8 cellular contexts compared by ENCODE assay signal in the genomic region with DNA sequence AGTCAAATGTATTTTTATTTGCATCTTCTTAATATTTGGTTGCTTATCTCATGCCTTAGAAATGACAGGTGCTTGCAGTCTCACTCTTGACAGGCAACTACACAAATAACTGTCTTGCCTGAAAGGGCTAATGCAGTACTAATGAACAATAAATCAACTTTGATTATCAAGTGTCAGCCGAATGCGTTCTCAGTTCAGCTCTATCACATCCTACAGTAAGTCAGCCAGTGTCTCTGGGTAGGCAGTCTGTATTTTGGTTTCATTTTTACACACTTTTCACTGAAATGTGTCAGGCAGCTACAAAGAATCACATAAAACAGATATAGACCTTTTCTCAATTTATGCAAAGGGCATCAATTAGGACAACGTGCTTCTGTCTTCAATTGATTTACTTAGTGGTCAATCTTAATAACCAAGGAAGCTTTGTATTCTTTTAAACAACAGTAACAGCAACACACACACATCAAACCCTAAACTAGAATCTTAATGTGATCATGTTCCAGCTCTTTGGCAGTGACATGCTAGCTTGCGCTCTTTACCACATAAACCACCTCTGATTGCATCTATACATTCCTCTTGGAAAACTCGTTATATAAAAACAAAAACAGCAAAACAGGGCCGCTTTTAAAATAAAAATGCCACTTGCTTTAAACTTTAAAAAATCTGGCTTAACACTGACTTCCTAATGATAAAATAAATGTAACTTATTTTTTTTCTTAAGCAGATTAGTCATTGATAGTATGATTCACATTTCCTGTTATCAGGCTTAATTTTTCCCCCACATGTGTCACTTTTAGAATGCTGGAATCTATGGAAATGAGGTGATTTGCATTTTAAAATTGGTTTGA.
A peak's percentile ranks its signal among the peaks of the same experiment; 100 is the strongest.
DNase-seq lines count a peak whose midpoint lies in the region; ATAC-seq and TF ChIP-seq lines count a peak whose summit lies in the region.

No MANE protein-coding gene starts in this region.

- H3K4me1 Mint-ChIP-seq in activated CD4-positive, alpha-beta memory T cell treated with anti-CD3 and anti-CD28 coated beads for 36 hours (ENCODE audit: low read depth): peaks cover 65% of the 10 kb centered on the region
- peaks cover 60% of the 10 kb centered on the region for H3K4me1 Mint-ChIP-seq in activated CD4-positive, alpha-beta memory T cell treated with anti-CD3 and anti-CD28 coated beads, Interleukin-2, amount 10 ng/mL, durations not matched to agents 7 days and 5 days
- H3K4me1 Mint-ChIP-seq in activated CD8-positive, alpha-beta T cell treated with anti-CD3 and anti-CD28 coated beads, Interleukin-2, amount 10 ng/mL, durations not matched to agents 7 days and 5 days (ENCODE audit: low read depth): peaks cover 64% of the 10 kb centered on the region

- POLR2A ChIA-PET in activated CD4-positive, alpha-beta memory T cell treated with anti-CD3 and anti-CD28 coated beads for 36 hours (lab: Charles Lee): interaction anchor here (0.7 to 6.9 kb wide), 27 partner anchors 10 to 522 kb away, joined by 3 to 35 read pairs (median 5); a partner anchor contains a TSS
- POLR2A ChIA-PET in activated CD4-positive, alpha-beta memory T cell treated with anti-CD3 and anti-CD28 coated beads, Interleukin-2, amount 10 ng/mL, durations not matched to agents 7 days and 5 days (lab: Charles Lee): interaction anchor here (0.7 to 6.9 kb wide), 25 partner anchors 11 to 521 kb away, joined by 3 to 78 read pairs (median 4); a partner anchor contains a TSS
- POLR2A ChIA-PET in activated CD8-positive, alpha-beta T cell treated with anti-CD3 and anti-CD28 coated beads, Interleukin-2, amount 10 ng/mL, durations not matched to agents 7 days and 5 days (lab: Charles Lee): interaction anchor here (0.6 to 6.0 kb wide), 12 partner anchors 8 to 521 kb away, joined by 3 to 47 read pairs (median 8); no protein-coding TSS in a partner anchor
- POLR2A ChIA-PET in GM10248 (lab: Yijun Ruan, JAX): no interaction called here

- no peaks in the 10 kb centered on the region for H3K36me3 ChIP-seq in iPS-20b (ENCODE audit: insufficient read depth, low read depth, low read length)

- peaks cover 78% of the 10 kb centered on the region for H3K4me1 ChIP-seq in iPS-20b (ENCODE audit: insufficient read depth, low read length)

- no peak overlapping the region for H3K27ac Mint-ChIP-seq in activated CD4-positive, alpha-beta memory T cell treated with anti-CD3 and anti-CD28 coated beads for 36 hours
- H3K27ac Mint-ChIP-seq in activated CD4-positive, alpha-beta memory T cell treated with anti-CD3 and anti-CD28 coated beads, Interleukin-2, amount 10 ng/mL, durations not matched to agents 7 days and 5 days: no peak overlapping the region
- no peak overlapping the region for H3K27ac Mint-ChIP-seq in activated CD8-positive, alpha-beta T cell treated with anti-CD3 and anti-CD28 coated beads, Interleukin-2, amount 10 ng/mL, durations not matched to agents 7 days and 5 days

- DNase-seq in activated CD4-positive, alpha-beta memory T cell treated with anti-CD3 and anti-CD28 coated beads for 36 hours: peak; percentile 36
- no peak for DNase-seq in activated CD4-positive, alpha-beta memory T cell treated with anti-CD3 and anti-CD28 coated beads, Interleukin-2, amount 10 ng/mL, durations not matched to agents 7 days and 5 days
- peak; percentile 53 for DNase-seq in activated CD8-positive, alpha-beta T cell treated with anti-CD3 and anti-CD28 coated beads, Interleukin-2, amount 10 ng/mL, durations not matched to agents 7 days and 5 days
- DNase-seq in substantia nigra (lab: John Stamatoyannopoulos, UW): no peak
- DNase-seq in GM10248 (ENCODE audit: extremely low spot score): no peak
- DNase-seq in GM19240 (ENCODE audit: insufficient read length, low spot score): no peak

- no peak overlapping the region for H3K9ac ChIP-seq in iPS-20b (ENCODE audit: low read depth, low read length)

- no peaks in the 10 kb centered on the region for H3K27me3 Mint-ChIP-seq in activated CD4-positive, alpha-beta memory T cell treated with anti-CD3 and anti-CD28 coated beads for 36 hours
- H3K27me3 Mint-ChIP-seq in activated CD4-positive, alpha-beta memory T cell treated with anti-CD3 and anti-CD28 coated beads, Interleukin-2, amount 10 ng/mL, durations not matched to agents 7 days and 5 days: no peaks in the 10 kb centered on the region
- H3K27me3 Mint-ChIP-seq in activated CD8-positive, alpha-beta T cell treated with anti-CD3 and anti-CD28 coated beads, Interleukin-2, amount 10 ng/mL, durations not matched to agents 7 days and 5 days (ENCODE audit: low read depth): no peaks in the 10 kb centered on the region

- peaks cover 4% of the 10 kb centered on the region for H3K36me3 Mint-ChIP-seq in activated CD4-positive, alpha-beta memory T cell treated with anti-CD3 and anti-CD28 coated beads for 36 hours
- peaks cover 17% of the 10 kb centered on the region for H3K36me3 Mint-ChIP-seq in activated CD4-positive, alpha-beta memory T cell treated with anti-CD3 and anti-CD28 coated beads, Interleukin-2, amount 10 ng/mL, durations not matched to agents 7 days and 5 days (ENCODE audit: low read depth)
- peaks cover 9% of the 10 kb centered on the region for H3K36me3 Mint-ChIP-seq in activated CD8-positive, alpha-beta T cell treated with anti-CD3 and anti-CD28 coated beads, Interleukin-2, amount 10 ng/mL, durations not matched to agents 7 days and 5 days (ENCODE audit: low read depth)

- no peak overlapping the region for H3K27ac ChIP-seq in iPS-20b (ENCODE audit: low read length)
- peak overlapping the region; percentile 6 for H3K27ac ChIP-seq in substantia nigra (ENCODE audit: low read depth, low read length, poor library complexity, severe bottlenecking)

- no peak overlapping the region for H3K4me3 Mint-ChIP-seq in activated CD4-positive, alpha-beta memory T cell treated with anti-CD3 and anti-CD28 coated beads for 36 hours
- no peak overlapping the region for H3K4me3 Mint-ChIP-seq in activated CD4-positive, alpha-beta memory T cell treated with anti-CD3 and anti-CD28 coated beads, Interleukin-2, amount 10 ng/mL, durations not matched to agents 7 days and 5 days
- no peak overlapping the region for H3K4me3 Mint-ChIP-seq in activated CD8-positive, alpha-beta T cell treated with anti-CD3 and anti-CD28 coated beads, Interleukin-2, amount 10 ng/mL, durations not matched to agents 7 days and 5 days

- ATAC-seq in HG03442 (IDR thresholded peaks at IDR 0.05; ENCODE audit: unreplicated experiment): peak; percentile 59
- peak; percentile 37 for ATAC-seq in activated CD8-positive, alpha-beta T cell treated with anti-CD3 and anti-CD28 coated beads, Interleukin-2, amount 10 ng/mL, durations not matched to agents 7 days and 5 days

- H3K27me3 ChIP-seq in iPS-20b (ENCODE audit: insufficient read depth, low read length): peaks cover 42% of the 10 kb centered on the region; the same call in 1 of the 2 replicates

- peak overlapping the region; percentile 77 for H3K4me3 ChIP-seq in iPS-20b (ENCODE audit: low read length)

- H3K9me3 Mint-ChIP-seq in activated CD4-positive, alpha-beta memory T cell treated with anti-CD3 and anti-CD28 coated beads for 36 hours: no peaks in the 10 kb centered on the region
- no peaks in the 10 kb centered on the region for H3K9me3 Mint-ChIP-seq in activated CD4-positive, alpha-beta memory T cell treated with anti-CD3 and anti-CD28 coated beads, Interleukin-2, amount 10 ng/mL, durations not matched to agents 7 days and 5 days
- no peaks in the 10 kb centered on the region for H3K9me3 Mint-ChIP-seq in activated CD8-positive, alpha-beta T cell treated with anti-CD3 and anti-CD28 coated beads, Interleukin-2, amount 10 ng/mL, durations not matched to agents 7 days and 5 days (ENCODE audit: insufficient read depth)

- TF ChIP-seq CTCF in GM10248 (IDR thresholded peaks at IDR 0.05; ENCODE audit: control extremely low read depth, extremely low read depth, low read depth, missing control alignments): no peak

- CTCF ChIA-PET in activated CD4-positive, alpha-beta memory T cell treated with anti-CD3 and anti-CD28 coated beads for 36 hours (lab: Charles Lee): interaction anchor here (1.3 to 1.7 kb wide), 2 partner anchors 24 to 57 kb away, joined by 4 to 6 read pairs; no protein-coding TSS in a partner anchor
- CTCF ChIA-PET in activated CD4-positive, alpha-beta memory T cell treated with anti-CD3 and anti-CD28 coated beads, Interleukin-2, amount 10 ng/mL, durations not matched to agents 7 days and 5 days (lab: Charles Lee): interaction anchor here (0.6 to 1.6 kb wide), 9 partner anchors 11 to 239 kb away, joined by 3 to 5 read pairs (median 4); no protein-coding TSS in a partner anchor
- CTCF ChIA-PET in activated CD8-positive, alpha-beta T cell treated with anti-CD3 and anti-CD28 coated beads, Interleukin-2, amount 10 ng/mL, durations not matched to agents 7 days and 5 days (lab: Charles Lee): interaction anchor here (0.7 to 6.8 kb wide), 17 partner anchors 7 to 520 kb away, joined by 3 to 53 read pairs (median 4); no protein-coding TSS in a partner anchor
- CTCF ChIA-PET in GM10248 (lab: Yijun Ruan, JAX): interaction anchor here (0.9 to 1.8 kb wide), 4 partner anchors 14 to 334 kb away, joined by 3 to 11 read pairs (median 5); no protein-coding TSS in a partner anchor

- no peaks in the 10 kb centered on the region for H3K9me3 ChIP-seq in iPS-20b (ENCODE audit: insufficient read depth, low read depth, low read length)

- intact Hi-C loops in activated CD4-positive, alpha-beta memory T cell treated with anti-CD3 and anti-CD28 coated beads for 36 hours (cut with micrococcal nuclease): loop anchor here (1.0 to 10.0 kb wide), 16 partner anchors 13 to 1981 kb away; a partner anchor contains a TSS

Comparison
In these comparisons a context has a peak if more than half of its experiments do, and no peak if none do; other contexts are left out.
1. DNase-seq: peak in activated CD4-positive, alpha-beta memory T cell treated with anti-CD3 and anti-CD28 coated beads for 36 hours (single experiment) and activated CD8-positive, alpha-beta T cell treated with anti-CD3 and anti-CD28 coated beads, Interleukin-2, amount 10 ng/mL, durations not matched to agents 7 days and 5 days (single experiment); none in activated CD4-positive, alpha-beta memory T cell treated with anti-CD3 and anti-CD28 coated beads, Interleukin-2, amount 10 ng/mL, durations not matched to agents 7 days and 5 days (single experiment), substantia nigra (0 of 49), GM10248 (single experiment) and GM19240 (single experiment).